ENCODE assay signal across 1 cellular context in the genomic region with DNA sequence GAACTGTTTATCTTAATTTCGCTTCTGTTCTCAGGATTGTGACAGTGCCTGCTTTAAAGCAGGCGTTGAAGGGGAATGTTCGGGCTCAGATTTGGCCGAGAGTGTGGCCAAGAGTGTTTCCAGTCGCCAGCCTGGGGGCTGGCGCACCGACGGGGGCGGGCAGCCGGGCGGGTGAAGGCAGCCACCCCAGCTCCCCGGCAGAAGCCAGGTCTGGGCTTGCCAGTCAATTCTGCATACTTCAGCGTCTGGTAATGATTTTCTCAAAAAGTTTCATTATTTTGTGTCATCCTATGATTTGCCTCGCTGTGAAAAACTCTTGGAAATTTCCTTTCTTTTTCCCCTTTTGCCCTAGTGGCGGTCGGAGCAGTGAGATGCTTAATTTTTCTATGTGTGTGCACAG.
TF ChIP-seq lines count a peak whose summit lies in the region.

No MANE protein-coding gene starts in this region.

TF ChIP-seq in IMR-90, 13 proteins besides CTCF, POLR2A, EP300 and RAD21:
- TF ChIP-seq CEBPB (IDR thresholded peaks at IDR 0.05; ENCODE audit: low read depth, low read length) = no peak
- TF ChIP-seq ELK1 (IDR thresholded peaks at IDR 0.05; ENCODE audit: borderline replicate concordance, low read depth, low read length) = no peak
- TF ChIP-seq, protein P1, sequence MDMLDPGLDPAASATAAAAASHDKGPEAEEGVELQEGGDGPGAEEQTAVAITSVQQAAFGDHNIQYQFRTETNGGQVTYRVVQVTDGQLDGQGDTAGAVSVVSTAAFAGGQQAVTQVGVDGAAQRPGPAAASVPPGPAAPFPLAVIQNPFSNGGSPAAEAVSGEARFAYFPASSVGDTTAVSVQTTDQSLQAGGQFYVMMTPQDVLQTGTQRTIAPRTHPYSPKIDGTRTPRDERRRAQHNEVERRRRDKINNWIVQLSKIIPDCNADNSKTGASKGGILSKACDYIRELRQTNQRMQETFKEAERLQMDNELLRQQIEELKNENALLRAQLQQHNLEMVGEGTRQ (IDR thresholded peaks at IDR 0.05; ENCODE audit: low read depth, low read length) = no peak
- no peak for TF ChIP-seq RFX5 (IDR thresholded peaks at IDR 0.05; ENCODE audit: low read depth, low read length)
